33 cellular contexts compared by ENCODE assay signal in the genomic region with DNA sequence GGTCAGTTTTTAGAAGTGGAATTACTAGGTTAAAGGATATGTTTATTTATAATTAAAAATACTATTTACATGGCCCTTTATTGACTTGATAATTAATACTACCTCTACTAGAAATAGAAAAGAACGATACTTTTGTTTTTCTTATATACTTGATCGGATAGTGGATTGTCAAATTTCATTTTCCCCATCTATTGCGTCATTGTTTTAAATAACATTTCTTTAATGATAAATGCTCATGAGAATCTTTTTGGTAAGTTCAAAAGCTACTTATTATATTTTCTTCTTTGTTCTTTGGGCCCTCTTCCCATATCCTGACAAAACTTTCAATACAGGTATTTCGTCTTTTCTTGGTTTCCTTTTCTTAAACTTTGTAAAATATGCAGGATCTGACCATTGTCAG.
"Had no signal": no experiment of that assay in that cellular context is flagged by ENCODE, and none has a peak within 500 bp of the region (broad histone marks: within the 10 kb centered on the region; RNA-seq: fewer than 3 reads in every experiment).

No MANE protein-coding gene starts in this region.

- DNase-seq: activated B cell treated with CpG ODN at 0.5 μM for 24 hours; activated CD4-positive, alpha-beta memory T cell treated with anti-CD3 and anti-CD28 coated beads for 36 hours; activated CD4-positive, alpha-beta T cell treated with anti-CD3 and anti-CD28 coated beads for 4 hours; activated CD4-positive, alpha-beta T cell treated with anti-CD3 and anti-CD28 coated beads, Interleukin-2, amount 10 ng/mL, durations not matched to agents 24 days and 14 days; activated CD4-positive, alpha-beta T cell treated with anti-CD3 and anti-CD28 coated beads, Interleukin-2, amount 50 U/mL, for 1 hour; activated CD4-positive, alpha-beta T cell treated with anti-CD3 and anti-CD28 coated beads, Interleukin-2, amount 50 U/mL, for 4 hours; activated CD4-positive, CD25-positive, alpha-beta regulatory T cell treated with anti-CD3 and anti-CD28 coated beads, Interleukin-2, amount 50 U/mL, for 72 hours; activated CD8-positive, alpha-beta memory T cell treated with anti-CD3 and anti-CD28 coated beads, Interleukin-2, amount 50 U/mL, for 4 hours; activated CD8-positive, alpha-beta T cell treated with anti-CD3 and anti-CD28 coated beads for 36 hours; activated effector memory CD4-positive, alpha-beta T cell treated with anti-CD3 and anti-CD28 coated beads, Interleukin-2, amount 50 U/mL, for 16 hours; activated gamma-delta T cell treated with Interleukin-2 at 50 U/mL for 16 hours; activated naive CD4-positive, alpha-beta T cell; activated naive CD4-positive, alpha-beta T cell treated with anti-CD3 and anti-CD28 coated beads for 36 hours; activated naive CD4-positive, alpha-beta T cell treated with anti-CD3 and anti-CD28 coated beads, Interleukin-2, amount 50 U/mL, for 16 hours; activated naive CD8-positive, alpha-beta T cell treated with anti-CD3 and anti-CD28 coated beads for 36 hours; activated T-cell treated with anti-CD3 and anti-CD28 coated beads for 4 hours; activated T-cell treated with anti-CD3 and anti-CD28 coated beads, Interleukin-2, amount 50 U/mL, for 1 hour; activated T-cell treated with anti-CD3 and anti-CD28 coated beads, Interleukin-2, amount 50 U/mL, for 4 hours; activated T-cell treated with anti-CD3 and anti-CD28 coated beads, Interleukin-2, amount 50 U/mL, for 72 hours; adrenal gland; amniotic stem cell; aorta; body of pancreas; brain microvascular endothelial cell; central memory CD4-positive, alpha-beta T cell; T-helper 2 cell; T-helper 9 cell had no signal

- H3K9me3 ChIP-seq: adrenal gland, body of pancreas, breast epithelium had no signal

- H3K27me3 ChIP-seq: adrenal gland, body of pancreas, brain microvascular endothelial cell, breast epithelium had no signal

- H3K36me3 ChIP-seq: adrenal gland, brain microvascular endothelial cell, breast epithelium had no signal

- ATAC-seq: activated CD8-positive, alpha-beta T cell treated with anti-CD3 and anti-CD28 coated beads for 36 hours; activated naive CD4-positive, alpha-beta T cell treated with anti-CD3 and anti-CD28 coated beads, Interleukin-2, amount 50 U/mL, for 72 hours; activated T-cell treated with anti-CD3 and anti-CD28 coated beads, Interleukin-2, amount 50 U/mL, for 4 hours; activated T-cell treated with anti-CD3 and anti-CD28 coated beads, Interleukin-2, amount 50 U/mL, for 72 hours; activated T-helper 17 cell treated with anti-CD3 and anti-CD28 coated beads, Interleukin-2, amount 50 U/mL, for 72 hours; body of pancreas had no signal

- H3K27ac ChIP-seq: adrenal gland, body of pancreas, brain microvascular endothelial cell, breast epithelium had no signal

- H3K4me1 ChIP-seq: adrenal gland, body of pancreas, breast epithelium had no signal

- FAIRE-seq: astrocyte, colon, TTC549 had no signal

- H3K4me3 ChIP-seq: adrenal gland, body of pancreas, breast epithelium had no signal
